Comparison of ENCODE assay signal across 20 cellular contexts in the genomic region with DNA sequence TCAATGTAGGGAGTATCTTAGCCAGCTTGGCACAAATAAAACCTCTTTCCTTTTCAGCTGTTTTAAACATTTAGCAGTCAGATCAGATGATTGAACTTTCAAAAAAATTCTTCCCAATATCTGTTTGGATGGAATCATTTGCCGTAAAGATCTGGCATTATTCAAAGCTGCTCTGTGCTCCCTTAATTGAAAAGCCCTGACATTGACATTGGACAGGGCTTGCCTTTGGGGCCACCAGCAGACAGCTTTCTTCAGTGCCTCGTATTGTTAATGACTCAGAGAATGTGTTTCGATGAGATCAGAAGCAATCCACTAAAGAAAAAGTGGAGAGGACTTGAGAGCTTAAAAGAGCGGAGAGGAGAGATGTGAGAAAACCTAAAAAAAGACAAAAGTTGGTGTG.
A peak's percentile ranks its signal among the peaks of the same experiment; 100 is the strongest.
DNase-seq lines count a peak whose midpoint lies in the region; ATAC-seq and TF ChIP-seq lines count a peak whose summit lies in the region.
"Had no signal": no experiment of that assay in that cellular context is flagged by ENCODE, and none has a peak within 500 bp of the region (broad histone marks: within the 10 kb centered on the region; RNA-seq: fewer than 3 reads in every experiment).

No MANE protein-coding gene starts in this region.

- H3K4me3 ChIP-seq in GM23248 (no peak overlapping the region), trophoblast cell (ENCODE audit: low read depth, low read length) (no peak overlapping the region), ovary (no peak overlapping the region)
- H3K4me3 ChIP-seq: A549, MG63, SJCRH30 had no signal

- peaks cover 45% of the 10 kb centered on the region for H3K4me1 Mint-ChIP-seq in activated CD4-positive, alpha-beta T cell treated with anti-CD3 and anti-CD28 coated beads for 36 hours
- peaks cover 51% of the 10 kb centered on the region for H3K4me1 Mint-ChIP-seq in brain

- no peaks in the 10 kb centered on the region for H3K27me3 ChIP-seq in GM23248 (replicated peaks; ENCODE audit: insufficient read depth)
- H3K27me3 ChIP-seq in trophoblast cell (ENCODE audit: insufficient read depth, low read length) = no peaks in the 10 kb centered on the region
- no peaks in the 10 kb centered on the region for H3K27me3 ChIP-seq in ovary
- H3K27me3 ChIP-seq: MG63, SJCRH30 had no signal

- in situ Hi-C loops in GM23248 (cut with MboI) = no loop called here

- H2AK5ac ChIP-seq in trophoblast cell (ENCODE audit: low read length) = no peak overlapping the region

- H2BK12ac ChIP-seq in trophoblast cell (ENCODE audit: low read length) = no peak overlapping the region

- H3K18ac ChIP-seq in trophoblast cell (ENCODE audit: low read length) = no peak overlapping the region

- CTCF ChIA-PET in activated CD4-positive, alpha-beta T cell treated with anti-CD3 and anti-CD28 coated beads for 36 hours (lab: Charles Lee) = no interaction called here

- no peak for TF ChIP-seq CTCF in brain (conservative IDR thresholded peaks at IDR 0.05)
- no peak for TF ChIP-seq CTCF in ovary (IDR thresholded peaks at IDR 0.05)

- no peak overlapping the region for H3K23ac ChIP-seq in trophoblast cell (ENCODE audit: low read length)

- WGBS in GM23248 (ENCODE audit: low coverage in 1 of 2, low lambda C conversion rate in 2 of 2, missing lambda C conversion rate in 2 of 2), 2 experiments = 38 to 41% methylated on average over 4 of the region's 4 CpGs
- WGBS in trophoblast cell (ENCODE audit: extremely low coverage, insufficient coverage, insufficient read length) = no CpG with 5 or more reads among the region's 4 CpGs
- WGBS in ovary, 3 donors = 72 to 84% (median 83%) methylated on average over 4 of the region's 4 CpGs

- H3K79me1 ChIP-seq in trophoblast cell (ENCODE audit: low read length) = peaks cover 2% of the 10 kb centered on the region

- H3K27ac Mint-ChIP-seq in activated CD4-positive, alpha-beta T cell treated with anti-CD3 and anti-CD28 coated beads for 36 hours = peak overlapping the region; percentile 11
- peak overlapping the region; percentile 11 to 91 (median 79) for H3K27ac Mint-ChIP-seq in brain

- no peaks in the 10 kb centered on the region for H3K9me3 Mint-ChIP-seq in activated CD4-positive, alpha-beta T cell treated with anti-CD3 and anti-CD28 coated beads for 36 hours (ENCODE audit: low read depth)
- H3K9me3 Mint-ChIP-seq in brain = no peaks in the 10 kb centered on the region

- DNase-seq in activated CD4-positive, alpha-beta T cell treated with anti-CD3 and anti-CD28 coated beads for 36 hours = no peak
- DNase-seq in activated CD4-positive, alpha-beta T cell treated with anti-CD3 and anti-CD28 coated beads, Interleukin-2, amount 50 U/mL, for 1 hour = no peak
- DNase-seq in GM23248 = peak; percentile 44
- no peak for DNase-seq in trophoblast cell
- no peak for DNase-seq in ovary
- DNase-seq in SHP77 treated with DMSO at 0.1 percent for 48 hours (lab: John Stamatoyannopoulos, UW) = no peak
- no peak for DNase-seq in NCI-H1092 (lab: John Stamatoyannopoulos, UW)
- DNase-seq: DND-41, GF-D8, MG63, NCI-H1105, NCI-H187, NCI-H2171 treated with DMSO at 0.1 percent for 48 hours, NCI-H510A, SJCRH30 had no signal

- H2AFZ ChIP-seq in GM23248 (no peak overlapping the region), trophoblast cell (ENCODE audit: insufficient read depth, low read length, poor library complexity) (no peak overlapping the region)

- H3K27ac ChIP-seq in GM23248 (no peak overlapping the region), trophoblast cell (ENCODE audit: low read depth, low read length) (peak overlapping the region; percentile 18), ovary (no peak overlapping the region)
- H3K27ac ChIP-seq: A549, KMS-11, SJCRH30 had no signal

- H4K91ac ChIP-seq in trophoblast cell (ENCODE audit: low read depth, low read length) = no peak overlapping the region

- no peak for ATAC-seq in activated CD4-positive, alpha-beta T cell treated with anti-CD3 and anti-CD28 coated beads for 36 hours
- ATAC-seq: A549, HCT116, HepG2 had no signal

- H3K4me1 ChIP-seq in GM23248 (ENCODE audit: insufficient read depth) = peaks cover 11% of the 10 kb centered on the region; the same call in 1 of the 2 replicates
- H3K4me1 ChIP-seq in trophoblast cell (ENCODE audit: control insufficient read depth in 1 of 2, insufficient read depth in 2 of 2, low read length in 2 of 2) = peaks cover 6 to 7% of the 10 kb centered on the region in 2 experiments
- H3K4me1 ChIP-seq in ovary (ENCODE audit: insufficient read depth) = no peaks in the 10 kb centered on the region
- H3K4me1 ChIP-seq: A549 had no signal

- H3K9ac ChIP-seq in GM23248 = no peak overlapping the region
- no peak overlapping the region for H3K9ac ChIP-seq in trophoblast cell (ENCODE audit: low read length)
- H3K9ac ChIP-seq: KMS-11 had no signal

- H2BK120ac ChIP-seq in trophoblast cell (ENCODE audit: insufficient read depth, low read length, poor library complexity) = no peak overlapping the region

- no peaks in the 10 kb centered on the region for H4K20me1 ChIP-seq in GM23248 (ENCODE audit: insufficient read depth)

- no peak for TF ChIP-seq POLR2A in ovary (IDR thresholded peaks at IDR 0.05)

- peaks cover 3% of the 10 kb centered on the region; the same call in 1 of the 2 replicates for H3F3A ChIP-seq in GM23248 (ENCODE audit: insufficient read depth)

- H3K4me2 ChIP-seq in GM23248 (ENCODE audit: unreplicated experiment) (no peak overlapping the region), trophoblast cell (ENCODE audit: low read length) (no peak overlapping the region)
- H3K4me2 ChIP-seq: A549, KMS-11 had no signal

- no peak overlapping the region for H3K14ac ChIP-seq in trophoblast cell (ENCODE audit: low read length)

- H3K9me2 ChIP-seq in GM23248 (ENCODE audit: insufficient read depth) = no peaks in the 10 kb centered on the region

- H3K4ac ChIP-seq in trophoblast cell (ENCODE audit: low read depth, low read length) = no peak overlapping the region

- peaks cover 2% of the 10 kb centered on the region for H3K36me3 Mint-ChIP-seq in activated CD4-positive, alpha-beta T cell treated with anti-CD3 and anti-CD28 coated beads for 36 hours (ENCODE audit: low read depth)
- H3K36me3 Mint-ChIP-seq in brain = no peaks in the 10 kb centered on the region

- H3K4me3 Mint-ChIP-seq in activated CD4-positive, alpha-beta T cell treated with anti-CD3 and anti-CD28 coated beads for 36 hours = no peak overlapping the region
- peak overlapping the region in 1 of 5 experiments; percentile 57 for H3K4me3 Mint-ChIP-seq in brain

- H3K36me3 ChIP-seq in GM23248 (ENCODE audit: low read depth) (no peaks in the 10 kb centered on the region), trophoblast cell (ENCODE audit: control insufficient read depth in 1 of 2, insufficient read depth in 2 of 2, low read length in 2 of 2) (no peaks in the 10 kb centered on the region), ovary (no peaks in the 10 kb centered on the region)
- H3K36me3 ChIP-seq: MG63, SJCRH30 had no signal

- no peaks in the 10 kb centered on the region for H3K79me2 ChIP-seq in GM23248 (ENCODE audit: insufficient read depth)
- H3K79me2 ChIP-seq in trophoblast cell (ENCODE audit: control insufficient read depth, insufficient read depth, low read length, poor library complexity) = no peaks in the 10 kb centered on the region

- H4K8ac ChIP-seq in trophoblast cell (ENCODE audit: low read depth, low read length) = no peak overlapping the region

- TF ChIP-seq EP300 in ovary (IDR thresholded peaks at IDR 0.05) = no peak

- H3K9me3 ChIP-seq in GM23248 (ENCODE audit: low read depth) (no peaks in the 10 kb centered on the region), trophoblast cell (ENCODE audit: insufficient read depth, low read depth, low read length) (no peaks in the 10 kb centered on the region), ovary (no peaks in the 10 kb centered on the region)
- H3K9me3 ChIP-seq: A549, MG63, SJCRH30 had no signal

- H3K27me3 Mint-ChIP-seq in activated CD4-positive, alpha-beta T cell treated with anti-CD3 and anti-CD28 coated beads for 36 hours = no peaks in the 10 kb centered on the region
- no peaks in the 10 kb centered on the region for H3K27me3 Mint-ChIP-seq in brain

- intact Hi-C loops in activated CD4-positive, alpha-beta T cell treated with anti-CD3 and anti-CD28 coated beads for 36 hours (cut with DNase I, micrococcal nuclease) = no loop called here
- intact Hi-C loops in ovary (cut with DNase I) = no loop called here

- no peak overlapping the region for H4K12ac ChIP-seq in trophoblast cell (ENCODE audit: low read depth, low read length)

- POLR2A ChIA-PET in activated CD4-positive, alpha-beta T cell treated with anti-CD3 and anti-CD28 coated beads for 36 hours (lab: Charles Lee) = no interaction called here

- no peak overlapping the region for H2BK5ac ChIP-seq in trophoblast cell (ENCODE audit: low read depth, low read length, poor library complexity)
